In the genomic region with DNA sequence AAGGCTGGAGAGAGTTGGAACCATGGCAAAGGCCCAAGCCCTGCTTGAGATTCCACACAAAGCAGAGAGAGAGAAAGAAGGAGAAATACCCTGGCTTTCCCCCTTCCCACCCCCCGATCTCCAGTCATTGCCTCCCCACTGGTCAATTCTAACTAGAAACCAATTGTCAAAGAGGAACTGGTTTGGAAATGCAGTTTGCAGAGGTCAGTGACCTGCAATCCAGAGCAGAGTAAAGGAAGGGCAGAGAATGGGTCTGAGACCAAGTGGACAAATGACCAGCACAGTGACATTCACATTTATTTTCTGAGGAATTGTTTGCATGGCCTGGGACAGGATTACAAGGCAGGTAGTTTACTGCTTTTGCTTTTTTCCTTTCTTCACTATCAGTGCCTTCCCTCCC, we compare ENCODE assay signal across 1 cellular context.
TF ChIP-seq lines count a peak whose summit lies in the region.

No MANE protein-coding gene starts in this region.

TF ChIP-seq in HepG2, 621 proteins besides CTCF, POLR2A, EP300 and RAD21 (continued from another document):
- TF ChIP-seq ZNF281 (CRISPR knock-in tag; IDR thresholded peaks at IDR 0.05; ENCODE audit: borderline replicate concordance), result no peak
- no peak for TF ChIP-seq FOXA3 (CRISPR knock-in tag; IDR thresholded peaks at IDR 0.05)
- TF ChIP-seq ZNF30 (CRISPR knock-in tag; IDR thresholded peaks at IDR 0.05), result no peak
- TF ChIP-seq NFIB (CRISPR knock-in tag; IDR thresholded peaks at IDR 0.05; ENCODE audit: borderline replicate concordance), result no peak
- no peak for TF ChIP-seq ZNF501 (CRISPR knock-in tag; IDR thresholded peaks at IDR 0.05)
- no peak for TF ChIP-seq GMEB1 (CRISPR knock-in tag; IDR thresholded peaks at IDR 0.05; ENCODE audit: borderline replicate concordance)
